In the genomic region with DNA sequence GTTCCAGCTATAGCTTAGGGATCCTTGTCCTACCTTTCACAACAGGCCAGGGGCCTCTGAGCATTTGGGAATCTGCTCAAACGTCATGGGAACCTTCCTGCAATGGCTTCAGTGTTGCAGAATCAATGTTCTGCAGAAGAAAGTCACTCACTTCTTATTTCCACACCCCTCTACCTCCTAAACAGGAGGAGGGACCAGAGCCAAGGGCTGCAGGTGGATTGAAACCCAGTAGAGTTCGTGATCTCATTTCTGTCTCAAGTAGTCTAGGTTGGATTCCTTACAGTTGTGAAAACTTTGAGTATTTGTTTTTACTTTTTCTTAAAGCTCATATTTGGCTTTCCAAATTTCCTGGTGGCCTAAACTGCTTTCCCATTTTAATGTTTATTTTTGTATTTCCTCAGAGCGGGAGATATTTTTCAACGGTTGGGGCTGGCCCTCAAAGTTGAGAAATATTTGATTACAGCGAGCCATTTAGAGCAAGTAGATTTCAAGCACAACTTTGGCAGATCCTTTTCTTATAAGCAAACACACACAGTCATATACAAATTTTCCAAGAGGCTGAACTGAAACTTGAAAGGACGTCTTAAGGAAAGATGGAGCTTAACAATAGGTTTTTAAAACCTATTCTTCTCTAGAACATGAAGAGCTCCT, we compare ENCODE assay signal across 3 cellular contexts. TPM values are rescaled to one million over a fixed set of nuclear protein-coding genes. Genes with fewer than 3 reads are reported as not detected.
"Had no signal": no experiment of that assay in that cellular context is flagged by ENCODE, and none has a peak within 500 bp of the region (broad histone marks: within the 10 kb centered on the region; RNA-seq: fewer than 3 reads in every experiment).

No MANE protein-coding gene starts in this region.

RNA-seq across cellular contexts. Expression of a gene that starts 20.6 kb away (rescaled TPM):
- total RNA-seq: activated CD8-positive, alpha-beta memory T cell treated with anti-CD3 and anti-CD28 coated beads, Interleukin-2, amount 10 ng/mL, durations not matched to agents 7 days and 5 days; activated CD8-positive, alpha-beta T cell treated with anti-CD3 and anti-CD28 coated beads, Interleukin-2, amount 10 ng/mL, durations not matched to agents 7 days and 5 days; T-helper 1 cell treated with Interleukin-12 subunit alpha and Interleukin-12 subunit beta and Interleukin-4 antibody, amounts not matched to agents 30 ng/mL and 1 ng/mL, for 36 hours had no signal
